Comparison of ENCODE assay signal across 1 cellular context in genomic region chr21:46264690-46265144, GRCh38.
TF ChIP-seq lines count a peak whose summit lies in the region.

No MANE protein-coding gene starts in this region.

TF ChIP-seq in H1, 55 proteins besides CTCF, POLR2A, EP300 and RAD21:
- peak; percentile 40; the same call in 1 of the 2 replicates for TF ChIP-seq POLR2AphosphoS5 (IDR thresholded peaks at IDR 0.05; ENCODE audit: low read depth, low read length)
- no peak for TF ChIP-seq TBP (IDR thresholded peaks at IDR 0.05; ENCODE audit: low read depth, low read length)
TF ChIP-seq in H1: peak in this region for 1.
